ENCODE assay signal across 9 cellular contexts in the genomic region with DNA sequence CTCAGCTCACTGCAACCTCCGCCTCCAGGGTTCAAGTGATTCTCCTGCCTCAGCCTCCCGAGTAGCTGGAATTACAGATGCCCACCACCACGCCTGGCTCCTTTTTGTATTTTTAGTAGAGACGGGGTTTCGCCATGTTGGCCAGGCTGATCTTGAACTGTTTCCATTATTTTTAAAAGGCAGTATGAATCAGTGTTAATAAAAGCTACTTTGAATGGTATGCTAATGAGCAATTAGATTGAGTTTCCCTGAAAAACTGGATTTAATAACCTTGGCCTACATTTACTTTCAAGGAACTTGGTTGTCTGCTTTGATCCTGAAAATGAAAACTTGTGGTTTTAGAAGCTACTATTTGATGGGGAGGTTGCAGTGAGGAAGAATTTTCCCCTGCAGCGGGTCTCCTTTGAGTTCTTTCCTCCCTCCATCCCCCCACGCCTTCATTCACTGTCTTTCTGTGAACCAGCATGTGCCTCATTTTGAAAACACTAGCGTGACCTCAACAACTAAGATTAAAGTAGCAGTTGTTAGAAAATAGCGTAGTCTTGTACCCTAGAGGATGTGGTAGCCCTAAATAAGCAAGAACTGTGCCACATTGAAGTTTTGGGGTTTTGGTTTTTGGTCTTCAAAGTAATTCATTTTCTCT. TPM values are rescaled to one million over a fixed set of nuclear protein-coding genes. Genes with fewer than 3 reads are reported as not detected.
DNase-seq lines count a peak whose midpoint lies in the region; ATAC-seq, FAIRE-seq and TF ChIP-seq lines count a peak whose summit lies in the region.
"Had no signal": no experiment of that assay in that cellular context is flagged by ENCODE, and none has a peak within 500 bp of the region (broad histone marks: within the 10 kb centered on the region; RNA-seq: fewer than 3 reads in every experiment).

No MANE protein-coding gene starts in this region.

- TF ChIP-seq CTCF in GM13977 (IDR thresholded peaks at IDR 0.05; ENCODE audit: extremely low read depth, insufficient read depth, missing control alignments): no peak
- no peak for TF ChIP-seq CTCF in HFFc6 (IDR thresholded peaks at IDR 0.05)

- H3K27ac ChIP-seq in small intestine (ENCODE audit: low read depth in 1 of 2, low read length in 1 of 2): no peak overlapping the region

- peak; percentile 63 for DNase-seq in GM13977 (ENCODE audit: low spot score)
- DNase-seq in activated CD4-positive, alpha-beta T cell treated with anti-CD3 and anti-CD28 coated beads, Interleukin-2, amount 50 U/mL, for 1 hour: peak; percentile 12
- DNase-seq in small intestine: peak; percentile 59
- no peak for DNase-seq in HFFc6
- DNase-seq in NCI-H748 (lab: John Stamatoyannopoulos, UW; ENCODE audit: unreplicated experiment): no peak
- DNase-seq in AG08395 (ENCODE audit: low spot score): no peak
- DNase-seq in retina: no peak

- no peaks in the 10 kb centered on the region for H3K36me3 ChIP-seq in small intestine (ENCODE audit: control insufficient read depth in 2 of 2, insufficient read depth in 2 of 2, low read length in 2 of 2)

- ATAC-seq in HG02759 (IDR thresholded peaks at IDR 0.05; ENCODE audit: unreplicated experiment): peak; percentile 85

- H3K9me3 Mint-ChIP-seq in HFFc6: no peaks in the 10 kb centered on the region

- 82 to 91% (median 83%) methylated on average over 9 of the region's 9 CpGs for WGBS in small intestine, 3 donors

- H3K27me3 ChIP-seq in small intestine (ENCODE audit: control insufficient read depth in 2 of 2, insufficient read depth in 2 of 2, low read length in 2 of 2): no peaks in the 10 kb centered on the region

- H3K27me3 Mint-ChIP-seq in HFFc6 (ENCODE audit: insufficient read depth): peaks cover 2% of the 10 kb centered on the region

- no peak overlapping the region for H3K27ac Mint-ChIP-seq in HFFc6

- no peaks in the 10 kb centered on the region for H3K36me3 Mint-ChIP-seq in HFFc6 (ENCODE audit: low read depth)

- H3K4me3 ChIP-seq in small intestine (ENCODE audit: low read depth in 1 of 2, low read length in 2 of 2): no peak overlapping the region

- no peak for FAIRE-seq in small intestine (lab: Jason Lieb, UNC)
- FAIRE-seq: endothelial cell of umbilical vein had no signal

- H3K4me1 Mint-ChIP-seq in HFFc6 (ENCODE audit: low read depth): no peaks in the 10 kb centered on the region

- in situ Hi-C loops in GM13977 (cut with MboI; ENCODE audit: low pct_unique_long_range_greater_than_20kb, low sequenced_read_pairs, unreplicated experiment): no loop called here

- H3K4me3 Mint-ChIP-seq in HFFc6: no peak overlapping the region

- peaks cover 0 to 3% of the 10 kb centered on the region in 2 donors for H3K4me1 ChIP-seq in small intestine (ENCODE audit: control insufficient read depth in 2 of 2, insufficient read depth in 1 of 2, low read depth in 1 of 2, low read length in 1 of 2)

- H3K9me3 ChIP-seq in small intestine (ENCODE audit: control insufficient read depth, low read depth): no peaks in the 10 kb centered on the region

RNA-seq across cellular contexts. Expression of a gene that starts 17.8 kb away (rescaled TPM):
- 1 to 10 TPM; 1.9 to 5.1 (median 2.4) TPM for polyA plus RNA-seq in small intestine
- total RNA-seq in HFFc6 (2021; fragmentation: NEBNext Ultra II Directional; extraction: Animal tissue kit (Norgen Biotek cat#: 25700)): under 1 TPM; 0.36 to 0.91 (median 0.48) TPM

RNA-seq across cellular contexts. Expression of a gene that starts 35.7 kb away (rescaled TPM):
- polyA plus RNA-seq in small intestine: 10 to 100 TPM; 11.9 to 35.4 (median 25.0) TPM
- total RNA-seq in HFFc6 (2021; fragmentation: NEBNext Ultra II Directional; extraction: Animal tissue kit (Norgen Biotek cat#: 25700)): 10 to 100 TPM; 13.5 to 18.1 (median 15.2) TPM

Comparison
In these comparisons a context has a peak if more than half of its experiments do, and no peak if none do; other contexts are left out.
1. DNase-seq: peak in GM13977 (single experiment), activated CD4-positive, alpha-beta T cell treated with anti-CD3 and anti-CD28 coated beads, Interleukin-2, amount 50 U/mL, for 1 hour (single experiment) and small intestine (single experiment); none in HFFc6 (single experiment), NCI-H748 (single experiment), AG08395 (single experiment) and retina (single experiment).